23 cellular contexts compared by ENCODE assay signal in genomic region chr22:28360846-28361424, GRCh38.
DNase-seq lines count a peak whose midpoint lies in the region; ATAC-seq lines count a peak whose summit lies in the region.
"Had no signal": no experiment of that assay in that cellular context is flagged by ENCODE, and none has a peak within 500 bp of the region (broad histone marks: within the 10 kb centered on the region; RNA-seq: fewer than 3 reads in every experiment).

No MANE protein-coding gene starts in this region.

- POLR2A ChIA-PET in activated CD4-positive, alpha-beta T cell treated with anti-CD3 and anti-CD28 coated beads for 36 hours (lab: Charles Lee): no interaction called here
- POLR2A ChIA-PET in activated CD4-positive, alpha-beta memory T cell treated with anti-CD3 and anti-CD28 coated beads for 36 hours (lab: Charles Lee): no interaction called here

- ATAC-seq in activated CD4-positive, alpha-beta T cell treated with anti-CD3 and anti-CD28 coated beads for 36 hours: peak; percentile 80
- ATAC-seq in stimulated activated effector memory CD8-positive, alpha-beta T cell treated with anti-CD3 and anti-CD28 coated beads, Interleukin-12 subunit alpha, Interleukin-12 subunit beta, amount 100 ng/mL, for 72 hours: peak; percentile 74
- ATAC-seq: PC-3 had no signal

- CTCF ChIA-PET in activated CD4-positive, alpha-beta T cell treated with anti-CD3 and anti-CD28 coated beads for 36 hours (lab: Charles Lee): interaction anchor here (0.6 to 1.3 kb wide), 3 partner anchors 9 to 168 kb away, joined by 3 read pairs; no protein-coding TSS in a partner anchor
- CTCF ChIA-PET in activated naive CD4-positive, alpha-beta T cell treated with anti-CD3 and anti-CD28 coated beads for 36 hours (lab: Charles Lee): interaction anchor here (0.7 kb wide), 1 partner anchor 82 kb away, joined by 3 read pairs; no protein-coding TSS in a partner anchor
- CTCF ChIA-PET in activated CD4-positive, alpha-beta memory T cell treated with anti-CD3 and anti-CD28 coated beads for 36 hours (lab: Charles Lee): interaction anchor here (0.6 to 1.3 kb wide), 3 partner anchors 13 to 280 kb away, joined by 3 to 5 read pairs (median 4); no protein-coding TSS in a partner anchor

- no peak overlapping the region for H3K4me3 Mint-ChIP-seq in activated CD4-positive, alpha-beta T cell treated with anti-CD3 and anti-CD28 coated beads for 36 hours
- no peak overlapping the region for H3K4me3 Mint-ChIP-seq in activated naive CD4-positive, alpha-beta T cell treated with anti-CD3 and anti-CD28 coated beads for 36 hours
- no peak overlapping the region for H3K4me3 Mint-ChIP-seq in activated CD4-positive, alpha-beta memory T cell treated with anti-CD3 and anti-CD28 coated beads for 36 hours
- no peak overlapping the region for H3K4me3 Mint-ChIP-seq in stimulated activated effector memory CD8-positive, alpha-beta T cell treated with anti-CD3 and anti-CD28 coated beads, Interleukin-12 subunit alpha, Interleukin-12 subunit beta, amount 100 ng/mL, for 72 hours
- H3K4me3 Mint-ChIP-seq: B cell; CD14-positive monocyte; CD8-positive, alpha-beta memory T cell had no signal

- peaks cover 5% of the 10 kb centered on the region for H3K4me1 Mint-ChIP-seq in activated CD4-positive, alpha-beta T cell treated with anti-CD3 and anti-CD28 coated beads for 36 hours
- H3K4me1 Mint-ChIP-seq in activated naive CD4-positive, alpha-beta T cell treated with anti-CD3 and anti-CD28 coated beads for 36 hours (ENCODE audit: low read depth): peaks cover 6% of the 10 kb centered on the region
- H3K4me1 Mint-ChIP-seq in activated CD4-positive, alpha-beta memory T cell treated with anti-CD3 and anti-CD28 coated beads for 36 hours (ENCODE audit: low read depth): peaks cover 6% of the 10 kb centered on the region
- no peaks in the 10 kb centered on the region for H3K4me1 Mint-ChIP-seq in stimulated activated effector memory CD8-positive, alpha-beta T cell treated with anti-CD3 and anti-CD28 coated beads, Interleukin-12 subunit alpha, Interleukin-12 subunit beta, amount 100 ng/mL, for 72 hours
- H3K4me1 Mint-ChIP-seq: B cell; CD8-positive, alpha-beta memory T cell had no signal

- H3K36me3 Mint-ChIP-seq in activated CD4-positive, alpha-beta T cell treated with anti-CD3 and anti-CD28 coated beads for 36 hours (ENCODE audit: low read depth): peaks cover 10% of the 10 kb centered on the region
- H3K36me3 Mint-ChIP-seq in activated naive CD4-positive, alpha-beta T cell treated with anti-CD3 and anti-CD28 coated beads for 36 hours (ENCODE audit: low read depth): peaks cover 18% of the 10 kb centered on the region
- H3K36me3 Mint-ChIP-seq in activated CD4-positive, alpha-beta memory T cell treated with anti-CD3 and anti-CD28 coated beads for 36 hours: peaks cover 12% of the 10 kb centered on the region
- H3K36me3 Mint-ChIP-seq in stimulated activated effector memory CD8-positive, alpha-beta T cell treated with anti-CD3 and anti-CD28 coated beads, Interleukin-12 subunit alpha, Interleukin-12 subunit beta, amount 100 ng/mL, for 72 hours: no peaks in the 10 kb centered on the region

- H3K27me3 Mint-ChIP-seq in activated CD4-positive, alpha-beta T cell treated with anti-CD3 and anti-CD28 coated beads for 36 hours: no peaks in the 10 kb centered on the region
- no peaks in the 10 kb centered on the region for H3K27me3 Mint-ChIP-seq in activated naive CD4-positive, alpha-beta T cell treated with anti-CD3 and anti-CD28 coated beads for 36 hours (ENCODE audit: low read depth)
- H3K27me3 Mint-ChIP-seq in activated CD4-positive, alpha-beta memory T cell treated with anti-CD3 and anti-CD28 coated beads for 36 hours: peaks cover 3% of the 10 kb centered on the region

- intact Hi-C loops in activated CD4-positive, alpha-beta T cell treated with anti-CD3 and anti-CD28 coated beads for 36 hours (cut with DNase I, micrococcal nuclease): no loop called here
- intact Hi-C loops in activated naive CD4-positive, alpha-beta T cell treated with anti-CD3 and anti-CD28 coated beads for 36 hours (cut with micrococcal nuclease): loop anchor here (5.0 kb wide), 1 partner anchor 34 kb away; no protein-coding TSS in a partner anchor
- intact Hi-C loops in activated CD4-positive, alpha-beta memory T cell treated with anti-CD3 and anti-CD28 coated beads for 36 hours (cut with micrococcal nuclease): no loop called here

- peaks cover 14% of the 10 kb centered on the region for H3K9me3 Mint-ChIP-seq in activated CD4-positive, alpha-beta T cell treated with anti-CD3 and anti-CD28 coated beads for 36 hours (ENCODE audit: low read depth)
- H3K9me3 Mint-ChIP-seq in activated naive CD4-positive, alpha-beta T cell treated with anti-CD3 and anti-CD28 coated beads for 36 hours: peaks cover 19% of the 10 kb centered on the region
- H3K9me3 Mint-ChIP-seq in activated CD4-positive, alpha-beta memory T cell treated with anti-CD3 and anti-CD28 coated beads for 36 hours: peaks cover 24% of the 10 kb centered on the region
- peaks cover 9% of the 10 kb centered on the region for H3K9me3 Mint-ChIP-seq in stimulated activated effector memory CD8-positive, alpha-beta T cell treated with anti-CD3 and anti-CD28 coated beads, Interleukin-12 subunit alpha, Interleukin-12 subunit beta, amount 100 ng/mL, for 72 hours

- peak; percentile 6 for DNase-seq in activated CD4-positive, alpha-beta T cell treated with anti-CD3 and anti-CD28 coated beads for 36 hours
- DNase-seq in activated CD4-positive, alpha-beta T cell treated with anti-CD3 and anti-CD28 coated beads, Interleukin-2, amount 50 U/mL, for 4 hours: no peak
- DNase-seq in activated naive CD4-positive, alpha-beta T cell treated with anti-CD3 and anti-CD28 coated beads for 36 hours: no peak
- DNase-seq in activated naive CD4-positive, alpha-beta T cell (lab: John Stamatoyannopoulos, UW): no peak
- DNase-seq in activated CD4-positive, alpha-beta memory T cell treated with anti-CD3 and anti-CD28 coated beads for 36 hours: no peak
- DNase-seq in stimulated activated effector memory CD8-positive, alpha-beta T cell treated with anti-CD3 and anti-CD28 coated beads, Interleukin-12 subunit alpha, Interleukin-12 subunit beta, amount 100 ng/mL, for 72 hours (ENCODE audit: low spot score in 2 of 2): no peak
- no peak for DNase-seq in stimulated activated CD4-positive, alpha-beta T cell treated with anti-CD3 and anti-CD28 coated beads, Interleukin-15, amount 100 ng/mL, for 24 hours
- DNase-seq in NCI-H82 (lab: John Stamatoyannopoulos, UW): no peak
- DNase-seq: CD8-positive, alpha-beta memory T cell; DMS 273 treated with DMSO at 0.1 percent for 48 hours; DMS79 treated with DMSO at 0.1 percent for 48 hours; GF-D8; HCEC 1CT; KG1; MG63; NCI-H1105 treated with DMSO at 0.1 percent for 48 hours; NCI-H146; NCI-H1930; NCI-H2107; NCI-H748 treated with DMSO at 0.1 percent for 48 hours; PC-3 had no signal

- H3K27ac Mint-ChIP-seq in activated CD4-positive, alpha-beta T cell treated with anti-CD3 and anti-CD28 coated beads for 36 hours: no peak overlapping the region
- H3K27ac Mint-ChIP-seq in activated naive CD4-positive, alpha-beta T cell treated with anti-CD3 and anti-CD28 coated beads for 36 hours: peak overlapping the region; percentile 61
- peak overlapping the region; percentile 31 for H3K27ac Mint-ChIP-seq in activated CD4-positive, alpha-beta memory T cell treated with anti-CD3 and anti-CD28 coated beads for 36 hours
- H3K27ac Mint-ChIP-seq in stimulated activated effector memory CD8-positive, alpha-beta T cell treated with anti-CD3 and anti-CD28 coated beads, Interleukin-12 subunit alpha, Interleukin-12 subunit beta, amount 100 ng/mL, for 72 hours: no peak overlapping the region
- H3K27ac Mint-ChIP-seq: B cell; CD14-positive monocyte; CD8-positive, alpha-beta memory T cell had no signal

Comparison
In these comparisons a context has a peak if more than half of its experiments do, and no peak if none do; other contexts are left out.
1. H3K27ac Mint-ChIP-seq: peak in activated naive CD4-positive, alpha-beta T cell treated with anti-CD3 and anti-CD28 coated beads for 36 hours (single experiment) and activated CD4-positive, alpha-beta memory T cell treated with anti-CD3 and anti-CD28 coated beads for 36 hours (single experiment); none in activated CD4-positive, alpha-beta T cell treated with anti-CD3 and anti-CD28 coated beads for 36 hours (single experiment) and stimulated activated effector memory CD8-positive, alpha-beta T cell treated with anti-CD3 and anti-CD28 coated beads, Interleukin-12 subunit alpha, Interleukin-12 subunit beta, amount 100 ng/mL, for 72 hours (single experiment).